Comparison of ENCODE assay signal across 8 cellular contexts in genomic region chr15:43105778-43106485, GRCh38. TPM values are rescaled to one million over a fixed set of nuclear protein-coding genes. Genes with fewer than 3 reads are reported as not detected.
DNase-seq lines count a peak whose midpoint lies in the region; ATAC-seq and TF ChIP-seq lines count a peak whose summit lies in the region.

UBR1 (minus strand) TSS chr15:43106038; CDS start chr15:43106022, 16 bp downstream.

- peak; percentile 94 for DNase-seq in D341Med (ENCODE audit: low spot score)
- DNase-seq in IMR-90, result peak; percentile 92
- peak; percentile 86 for DNase-seq in PC-3
- DNase-seq in activated T-cell treated with anti-CD3 and anti-CD28 coated beads for 4 hours, result peak; percentile 84
- peak; percentile 85 for DNase-seq in epithelial cell of esophagus (ENCODE audit: low read depth)
- DNase-seq in middle frontal gyrus (ENCODE audit: extremely low spot score, low spot score), result peak; percentile 85
- DNase-seq in stimulated activated CD8-positive, alpha-beta memory T cell treated with anti-CD3 and anti-CD28 coated beads, Interleukin-2, amount 100 ng/mL, for 48 hours (ENCODE audit: low read depth in 2 of 2), result peak; percentile 81 to 87

- H3K4me1 ChIP-seq in IMR-90 (ENCODE audit: control insufficient read depth, insufficient read depth, low read length) (0 out of 2 replicates have a peak, but pooled peaks cover 2% of the 10 kb centered on the region), PC-3 (ENCODE audit: insufficient read depth, low read length) (peaks cover 12% of the 10 kb centered on the region)

- TF ChIP-seq POLR2A in IMR-90 (IDR thresholded peaks at IDR 0.05; ENCODE audit: low read depth, low read length), result peak; percentile 54; the same call in 1 of the 2 replicates

- H3K18ac ChIP-seq in IMR-90 (ENCODE audit: low read depth, low read length), result peak within 1 kb of the TSS; percentile 65

- H2AK9ac ChIP-seq in IMR-90 (replicated peaks; ENCODE audit: low read depth, low read length, poor library complexity), result peak within 1 kb of the TSS; percentile 93

- H3K36me3 ChIP-seq in IMR-90 (ENCODE audit: control insufficient read depth, insufficient read depth, low read length) (peaks cover 5% of the 10 kb centered on the region), PC-3 (ENCODE audit: low read depth, low read length) (peaks cover 12% of the 10 kb centered on the region)

- H4K5ac ChIP-seq in IMR-90 (ENCODE audit: low read depth, low read length), result peak within 1 kb of the TSS; percentile 75

- H3K27me3 ChIP-seq in IMR-90 (ENCODE audit: control insufficient read depth, insufficient read depth, low read length) (no peaks in the 10 kb centered on the region), PC-3 (ENCODE audit: low read length) (no peaks in the 10 kb centered on the region)

- H2AFZ ChIP-seq in IMR-90 (replicated peaks; ENCODE audit: low read length, poor library complexity) (peak within 1 kb of the TSS; percentile 98), PC-3 (ENCODE audit: low read length) (peak within 1 kb of the TSS; percentile 88)

- H3K9me2 ChIP-seq in PC-3 (replicated peaks; ENCODE audit: low read length), result no peaks in the 10 kb centered on the region

- BruUV-seq in IMR-90 (replicated peaks; lab: Mats Ljungman, UMichigan), result no TSS peak
- TSS peak; percentile 99 for BruUV-seq in PC-3 (replicated peaks; lab: Mats Ljungman, UMichigan)

- H3K9me3 ChIP-seq in IMR-90 (ENCODE audit: control insufficient read depth, insufficient read depth, low read length) (no peaks in the 10 kb centered on the region), PC-3 (ENCODE audit: low read length) (no peaks in the 10 kb centered on the region)

- TF ChIP-seq CTCF in IMR-90 (conservative IDR thresholded peaks at IDR 0.05; ENCODE audit: low read depth, low read length), result no peak
- no peak for TF ChIP-seq CTCF in PC-3 (conservative IDR thresholded peaks at IDR 0.05; ENCODE audit: low read depth, low read length)
- TF ChIP-seq CTCF in epithelial cell of esophagus (IDR thresholded peaks at IDR 0.05; ENCODE audit: insufficient read depth, low read depth, low read length, missing control alignments), result no peak

- peak within 1 kb of the TSS; percentile 74; the same call in 1 of the 2 replicates for H2AK5ac ChIP-seq in IMR-90 (ENCODE audit: low read depth, low read length)

- H3K9me1 ChIP-seq in IMR-90 (ENCODE audit: insufficient read depth, low read length), result no peaks in the 10 kb centered on the region

- peak within 1 kb of the TSS; percentile 88 for H3K4ac ChIP-seq in IMR-90 (ENCODE audit: low read depth, low read length)

- H4K20me1 ChIP-seq in IMR-90 (ENCODE audit: insufficient read depth, low read length) (no peaks in the 10 kb centered on the region), PC-3 (ENCODE audit: low read length) (no peaks in the 10 kb centered on the region)

- 0% methylated on average over 7 of the region's 33 CpGs; no CpG with 5 or more reads in 1 of the 2 experiments for WGBS in IMR-90 (ENCODE audit: extremely low coverage in 2 of 2, insufficient read length in 1 of 2), 2 experiments

- H3K27ac ChIP-seq in IMR-90 (ENCODE audit: insufficient read depth, low read length) (peak within 1 kb of the TSS; percentile 78), PC-3 (ENCODE audit: low read length) (peak within 1 kb of the TSS; percentile 39)

- peak within 1 kb of the TSS; percentile 84 to 98 for H4K8ac ChIP-seq in IMR-90 (ENCODE audit: low read depth in 2 of 2, low read length in 2 of 2)

- peak within 1 kb of the TSS; percentile 59 for H2BK120ac ChIP-seq in IMR-90 (ENCODE audit: low read depth, low read length)

- peak within 1 kb of the TSS; percentile 80 for H3K9ac ChIP-seq in IMR-90 (ENCODE audit: low read depth, low read length)
- peak within 1 kb of the TSS; percentile 79 for H3K9ac ChIP-seq in PC-3 (ENCODE audit: low read length)

- TF ChIP-seq RAD21 in IMR-90 (IDR thresholded peaks at IDR 0.05; ENCODE audit: low read length), result no peak

- no peak within 1 kb of the TSS for H2BK20ac ChIP-seq in IMR-90 (ENCODE audit: low read depth, low read length)

- CTCF ChIA-PET in IMR-90 (lab: Yijun Ruan, JAX) (no interaction called here), PC-3 (lab: Charles Lee) (no interaction called here)

- dilution Hi-C loops in IMR-90 (cut with HindIII; ENCODE audit: low sequenced_read_pairs, unreplicated experiment), result no loop called here

- H2BK5ac ChIP-seq in IMR-90 (ENCODE audit: low read depth, low read length, poor library complexity, severe bottlenecking), result peak within 1 kb of the TSS; percentile 82

- H3K79me2 ChIP-seq in PC-3 (ENCODE audit: low read length), result peaks cover 45% of the 10 kb centered on the region

- peak within 1 kb of the TSS; percentile 96 for H3K14ac ChIP-seq in IMR-90 (replicated peaks; ENCODE audit: low read depth, low read length)

- peak; percentile 72 for ATAC-seq in GM21526 (IDR thresholded peaks at IDR 0.05; ENCODE audit: low FRiP score, unreplicated experiment)
- ATAC-seq in IMR-90 (ENCODE audit: low read depth), result peak; percentile 98
- peak; percentile 93 for ATAC-seq in PC-3

- peaks cover 17 to 40% of the 10 kb centered on the region in 2 experiments for H3K79me1 ChIP-seq in IMR-90 (ENCODE audit: low read depth in 1 of 2, low read length in 2 of 2)

- peak within 1 kb of the TSS; percentile 85 for H3K4me3 ChIP-seq in IMR-90 (ENCODE audit: insufficient read depth, low read depth, low read length)
- H3K4me3 ChIP-seq in PC-3 (ENCODE audit: low read length), result peak within 1 kb of the TSS; percentile 76
- peak within 1 kb of the TSS; percentile 67 for H3K4me3 ChIP-seq in epithelial cell of esophagus (ENCODE audit: low read length)

- peak within 1 kb of the TSS; percentile 37; the same call in 1 of the 3 replicates for H2BK15ac ChIP-seq in IMR-90 (ENCODE audit: low read depth, low read length)

- intact Hi-C loops in IMR-90 (cut with micrococcal nuclease), result no loop called here
- intact Hi-C loops in PC-3 (cut with micrococcal nuclease), result loop anchor here (1.0 to 10.0 kb wide), 2 partner anchors 27 to 79 kb away; partner anchors contain the start of genes CCNDBP1 and TMEM62

- POLR2A ChIA-PET in IMR-90 (lab: Charles Lee; ENCODE audit: unreplicated experiment), result interaction anchor here (0.7 to 1.1 kb wide), 2 partner anchors 19 to 1441 kb away, joined by 3 to 5 read pairs; no protein-coding TSS in a partner anchor
- POLR2A ChIA-PET in PC-3 (lab: Charles Lee; ENCODE audit: unreplicated experiment), result interaction anchor here (0.6 to 0.7 kb wide), 5 partner anchors 83 to 336 kb away, joined by 3 to 5 read pairs (median 3); no protein-coding TSS in a partner anchor

- H3K56ac ChIP-seq in IMR-90 (ENCODE audit: extremely low read depth, insufficient read depth, low read length), result peak within 1 kb of the TSS; percentile 84

- in situ Hi-C loops in IMR-90 (cut with MboI; ENCODE audit: low sequenced_read_pairs), result no loop called here

- peak within 1 kb of the TSS; percentile 96 for H3K23ac ChIP-seq in IMR-90 (ENCODE audit: low read depth, low read length)

- H3K4me2 ChIP-seq in IMR-90 (ENCODE audit: low read depth, low read length) (peak within 1 kb of the TSS; percentile 76), PC-3 (ENCODE audit: low read length) (peak within 1 kb of the TSS; percentile 99)

- peak within 1 kb of the TSS; percentile 81 for H4K91ac ChIP-seq in IMR-90 (ENCODE audit: insufficient read depth, low read depth, low read length)

- no peaks in the 10 kb centered on the region for H3F3A ChIP-seq in PC-3 (ENCODE audit: low read length, unreplicated experiment)

TF ChIP-seq in IMR-90, 13 proteins besides CTCF, POLR2A, EP300 and RAD21:
- TF ChIP-seq MAZ (IDR thresholded peaks at IDR 0.05; ENCODE audit: borderline replicate concordance, low read depth, low read length) (0 out of 2 replicates have a peak, but pooled peaks have one; percentile 49), MAFK (IDR thresholded peaks at IDR 0.05; ENCODE audit: low read depth, low read length) (no peak)
TF ChIP-seq in IMR-90: peak in this region for 1.

RNA-seq across cellular contexts. Expression of gene UBR1, which starts in this region (rescaled TPM):
- total RNA-seq in IMR-90 (2012; rRNA removed) (30.1 and 48.9 TPM in 2 replicates), PC-3 (2014; rRNA removed) (18.3 and 22.6 TPM in 2 replicates)
- 5.0 and 6.5 TPM in 2 replicates for polyA plus RNA-seq in IMR-90 (2012; rRNA removed)
- 1.0 and 1.1 TPM in 2 replicates for polyA plus RNA-seq in IMR-90 (2012; cell fraction: cytosol; rRNA removed)
- polyA plus RNA-seq in IMR-90 (2012; cell fraction: nucleus; rRNA removed; ENCODE audit: low replicate concordance), result 1.8 and 9.8 TPM in 2 replicates

Comparison
In these comparisons a context has a peak if more than half of its experiments do, and no peak if none do; other contexts are left out.
1. Peak in every context shown above with its lines: DNase-seq, ATAC-seq, H3K4me3 ChIP-seq and H3K27ac ChIP-seq.